Comparison of ENCODE assay signal across 8 cellular contexts in the genomic region with DNA sequence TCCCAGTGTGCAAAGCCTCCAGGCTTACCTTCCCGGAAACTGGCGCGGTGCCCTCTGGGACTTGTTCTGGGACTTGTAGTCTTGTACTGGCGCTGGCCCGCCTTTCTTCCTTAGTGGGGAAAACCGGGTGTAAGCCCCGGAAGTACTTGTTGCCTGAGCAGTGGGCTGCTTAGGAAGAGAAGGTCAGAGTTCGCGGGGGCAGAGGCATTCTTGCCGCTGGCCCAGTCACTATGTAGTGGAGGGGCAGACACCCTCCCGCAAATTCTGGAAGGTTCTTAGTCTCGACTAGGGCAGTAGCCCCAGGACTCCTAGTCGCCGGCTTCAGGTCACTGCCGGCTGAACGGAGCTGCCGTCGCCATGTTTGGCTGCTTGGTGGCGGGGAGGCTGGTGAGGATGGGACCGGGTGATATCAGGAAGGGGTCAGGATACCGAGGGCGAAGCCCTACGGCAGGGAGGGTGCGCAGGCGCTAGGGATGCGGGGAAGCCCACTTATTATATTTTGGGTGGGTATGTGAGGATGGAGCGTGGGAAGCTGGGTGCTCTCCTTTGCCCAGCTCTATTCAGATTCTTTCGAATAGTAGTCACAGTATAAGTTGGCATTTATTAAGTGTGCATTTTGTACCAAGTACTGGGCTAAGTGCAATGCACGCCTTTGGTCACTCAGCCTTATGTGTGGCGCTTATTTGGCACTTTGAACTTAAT. TPM values are rescaled to one million over a fixed set of nuclear protein-coding genes. Genes with fewer than 3 reads are reported as not detected.
A peak's percentile ranks its signal among the peaks of the same experiment; 100 is the strongest.
DNase-seq lines count a peak whose midpoint lies in the region; ATAC-seq and TF ChIP-seq lines count a peak whose summit lies in the region.

A gene with protein sequence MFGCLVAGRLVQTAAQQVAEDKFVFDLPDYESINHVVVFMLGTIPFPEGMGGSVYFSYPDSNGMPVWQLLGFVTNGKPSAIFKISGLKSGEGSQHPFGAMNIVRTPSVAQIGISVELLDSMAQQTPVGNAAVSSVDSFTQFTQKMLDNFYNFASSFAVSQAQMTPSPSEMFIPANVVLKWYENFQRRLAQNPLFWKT (plus strand): TSS at position 149 of the 702 bp plus-strand sequence. CDS start 209 bp downstream, at position 358.

- H3K27ac ChIP-seq in upper lobe of right lung, result peak within 1 kb of the TSS; percentile 83

- no peaks in the 10 kb centered on the region for H3K9me3 ChIP-seq in upper lobe of right lung

- peaks cover 30% of the 10 kb centered on the region for H3K4me1 Mint-ChIP-seq in T-helper 1 cell treated with Interleukin-12 subunit alpha and Interleukin-12 subunit beta and Interleukin-4 antibody, amounts not matched to agents 30 μg/mL and 1 μg/mL, for 36 hours (ENCODE audit: low read depth)

- intact Hi-C loops in left cardiac atrium (cut with DNase I), result no loop called here
- intact Hi-C loops in posterior vena cava (cut with DNase I), result no loop called here
- intact Hi-C loops in upper lobe of right lung (cut with DNase I), result no loop called here

- peaks cover 4% of the 10 kb centered on the region for H3K9me3 Mint-ChIP-seq in T-helper 1 cell treated with Interleukin-12 subunit alpha and Interleukin-12 subunit beta and Interleukin-4 antibody, amounts not matched to agents 30 μg/mL and 1 μg/mL, for 36 hours

- no peaks in the 10 kb centered on the region for H3K27me3 ChIP-seq in upper lobe of right lung

- H3K36me3 Mint-ChIP-seq in T-helper 1 cell treated with Interleukin-12 subunit alpha and Interleukin-12 subunit beta and Interleukin-4 antibody, amounts not matched to agents 30 μg/mL and 1 μg/mL, for 36 hours (ENCODE audit: low read depth), result peaks cover 11% of the 10 kb centered on the region

- TF ChIP-seq CTCF in GM13977 (IDR thresholded peaks at IDR 0.05; ENCODE audit: extremely low read depth, insufficient read depth, missing control alignments), result no peak
- no peak for TF ChIP-seq CTCF in upper lobe of right lung (IDR thresholded peaks at IDR 0.05)

- DNase-seq in GM13977 (ENCODE audit: low spot score), result peak; percentile 79
- peak; percentile 95 for DNase-seq in NCI-H1694 (lab: John Stamatoyannopoulos, UW)
- peak; percentile 89 for DNase-seq in amniotic stem cell (lab: John Stamatoyannopoulos, UW)
- peak; percentile 100 for DNase-seq in left cardiac atrium
- peak; percentile 100 for DNase-seq in posterior vena cava (ENCODE audit: low spot score)
- DNase-seq in upper lobe of right lung, result peak; percentile 100

- in situ Hi-C loops in GM13977 (cut with MboI; ENCODE audit: low pct_unique_long_range_greater_than_20kb, low sequenced_read_pairs, unreplicated experiment), result no loop called here

- H3K27me3 Mint-ChIP-seq in T-helper 1 cell treated with Interleukin-12 subunit alpha and Interleukin-12 subunit beta and Interleukin-4 antibody, amounts not matched to agents 30 μg/mL and 1 μg/mL, for 36 hours (ENCODE audit: low read depth), result peaks cover 9% of the 10 kb centered on the region

- ATAC-seq in HG02884 (IDR thresholded peaks at IDR 0.05; ENCODE audit: unreplicated experiment) (peak; percentile 98), left cardiac atrium (peak; percentile 99 to 100), upper lobe of right lung (peak; percentile 100)

- peak within 1 kb of the TSS; percentile 97 for H3K27ac Mint-ChIP-seq in T-helper 1 cell treated with Interleukin-12 subunit alpha and Interleukin-12 subunit beta and Interleukin-4 antibody, amounts not matched to agents 30 μg/mL and 1 μg/mL, for 36 hours

- H3K36me3 ChIP-seq in upper lobe of right lung, result no peaks in the 10 kb centered on the region

- H3K4me3 Mint-ChIP-seq in T-helper 1 cell treated with Interleukin-12 subunit alpha and Interleukin-12 subunit beta and Interleukin-4 antibody, amounts not matched to agents 30 μg/mL and 1 μg/mL, for 36 hours, result peak within 1 kb of the TSS; percentile 100

- H3K4me1 ChIP-seq in upper lobe of right lung, result peaks cover 10% of the 10 kb centered on the region

- H3K4me3 ChIP-seq in upper lobe of right lung, result peak within 1 kb of the TSS; percentile 69

RNA-seq across cellular contexts. Expression of the gene that starts here (rescaled TPM):
- 10 to 100 TPM; 39.0 to 41.2 TPM for total RNA-seq in left cardiac atrium
- total RNA-seq in posterior vena cava, result 10 to 100 TPM; 29.1 to 40.3 TPM
- 23.9 TPM for total RNA-seq in upper lobe of right lung

Comparison
In these comparisons a context has a peak if more than half of its experiments do, and no peak if none do; other contexts are left out.
1. Peak in every context shown above with its lines: DNase-seq, ATAC-seq, H3K4me3 ChIP-seq and H3K27ac ChIP-seq.